ENCODE assay signal across 24 cellular contexts in genomic region chr22:32322986-32323385, GRCh38. TPM values are rescaled to one million over a fixed set of nuclear protein-coding genes. Genes with fewer than 3 reads are reported as not detected.
DNase-seq lines count a peak whose midpoint lies in the region; ATAC-seq and TF ChIP-seq lines count a peak whose summit lies in the region.
"Had no signal": no experiment of that assay in that cellular context is flagged by ENCODE, and none has a peak within 500 bp of the region (broad histone marks: within the 10 kb centered on the region; RNA-seq: fewer than 3 reads in every experiment).

No MANE protein-coding gene starts in this region.

- ATAC-seq in left cardiac atrium (no peak), GM18519 (IDR thresholded peaks at IDR 0.05; ENCODE audit: low FRiP score, unreplicated experiment) (no peak), HG03432 (IDR thresholded peaks at IDR 0.05; ENCODE audit: unreplicated experiment) (no peak)
- ATAC-seq: GM12878 had no signal

- intact Hi-C loops in left cardiac atrium (cut with DNase I) = no loop called here
- intact Hi-C loops in spleen (cut with DNase I; ENCODE audit: low total_unique reads) = no loop called here

- DNase-seq in right atrium auricular region (ENCODE audit: low spot score) = peak; percentile 32
- no peak for DNase-seq in left cardiac atrium
- peak; percentile 35 for DNase-seq in islet precursor cell
- peak; percentile 22 for DNase-seq in spleen
- DNase-seq in NCI-H2029 treated with DMSO at 0.1 percent for 48 hours (lab: John Stamatoyannopoulos, UW) = no peak
- DNase-seq: Caco-2; CD4-positive, alpha-beta memory T cell; DMS 273 treated with DMSO at 0.1 percent for 48 hours; DMS79 treated with DMSO at 0.1 percent for 48 hours; GM23248; HCEC 1CT; KG1; NCI-H1092; NCI-H1436 treated with DMSO at 0.1 percent for 48 hours; NCI-H2029; NCI-H2171; NCI-H524 treated with DMSO at 0.1 percent for 48 hours; NCI-H82; SHP77 had no signal

- H3K27me3 ChIP-seq in right atrium auricular region (no peaks in the 10 kb centered on the region), spleen (replicated peaks in 1 of 7) (no peaks in the 10 kb centered on the region)
- H3K27me3 ChIP-seq: BLaER1 had no signal

- H3K4me3 ChIP-seq in right atrium auricular region (no peak overlapping the region), spleen (no peak overlapping the region)
- H3K4me3 ChIP-seq: BLaER1, GM12878, GM23248 had no signal

- H3K27ac ChIP-seq in right atrium auricular region (no peak overlapping the region), spleen (no peak overlapping the region)
- H3K27ac ChIP-seq: BLaER1, GM23248 had no signal

- H3K4me1 ChIP-seq in right atrium auricular region (no peaks in the 10 kb centered on the region), spleen (no peaks in the 10 kb centered on the region)
- H3K4me1 ChIP-seq: BLaER1, Caco-2 had no signal

- H3K9me3 ChIP-seq in right atrium auricular region (no peaks in the 10 kb centered on the region), spleen (no peaks in the 10 kb centered on the region)
- H3K9me3 ChIP-seq: BLaER1, Caco-2 had no signal

- TF ChIP-seq CTCF in right atrium auricular region (IDR thresholded peaks at IDR 0.05) (no peak), spleen (IDR thresholded peaks at IDR 0.05 in 8 of 11, conservative IDR thresholded peaks at IDR 0.05 in 3 of 11) (no peak)

- WGBS in spleen, 5 donors = 78 to 84% (median 82%) methylated on average over 6 of the region's 6 CpGs

- no peaks in the 10 kb centered on the region for H3K36me3 ChIP-seq in right atrium auricular region
- H3K36me3 ChIP-seq in spleen = no peaks in the 10 kb centered on the region
- H3K36me3 ChIP-seq: BLaER1 had no signal

- no peak for TF ChIP-seq POLR2A in spleen (IDR thresholded peaks at IDR 0.05)

RNA-seq across cellular contexts. Expression of gene RFPL3, which starts 34.7 kb away (rescaled TPM):
- total RNA-seq in right atrium auricular region (not detected), left cardiac atrium (not detected), spleen (not detected)
- polyA plus RNA-seq in spleen = under 1 TPM in 1 of 3 donors, not detected in 2; 0.06 TPM
- total RNA-seq: Caco-2; CD4-positive, alpha-beta memory T cell; GM12878; GM23248; OCI-LY7 had no signal
- polyA plus RNA-seq: CD4-positive, alpha-beta memory T cell; GM12878; GM23248 had no signal

Comparison
In these comparisons a context has a peak if more than half of its experiments do, and no peak if none do; other contexts are left out.
1. DNase-seq: peak in right atrium auricular region (single experiment), islet precursor cell (single experiment) and spleen (single experiment); none in left cardiac atrium (single experiment) and NCI-H2029 treated with DMSO at 0.1 percent for 48 hours (single experiment).